21 cellular contexts compared by ENCODE assay signal in the genomic region with DNA sequence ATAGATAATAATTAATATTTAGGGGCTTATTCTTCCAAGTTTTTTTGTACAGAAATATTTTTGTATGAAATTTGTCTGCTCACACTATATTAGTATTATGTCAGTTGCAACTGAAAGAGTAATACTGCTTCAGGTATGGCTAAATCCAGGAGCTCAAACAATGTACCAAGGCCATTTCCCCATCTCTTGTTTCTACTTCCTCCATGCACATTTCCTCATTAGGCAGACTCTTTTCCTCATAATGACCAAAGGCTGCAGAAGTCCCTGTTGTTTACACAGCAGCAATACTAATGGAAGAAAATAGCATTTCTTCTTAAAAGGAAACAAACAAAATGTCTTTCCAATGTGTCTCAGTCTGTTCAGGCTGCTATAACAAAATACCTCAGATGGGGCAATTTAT.
"Had no signal": no experiment of that assay in that cellular context is flagged by ENCODE, and none has a peak within 500 bp of the region (broad histone marks: within the 10 kb centered on the region; RNA-seq: fewer than 3 reads in every experiment).

No MANE protein-coding gene starts in this region.

- H3K27me3 ChIP-seq: brain microvascular endothelial cell, cardiac muscle cell had no signal

- DNase-seq: activated CD4-positive, alpha-beta T cell treated with anti-CD3 and anti-CD28 coated beads for 4 hours; activated CD8-positive, alpha-beta memory T cell treated with anti-CD3 and anti-CD28 coated beads, Interleukin-2, amount 50 U/mL, for 4 hours; activated CD8-positive, alpha-beta T cell treated with anti-CD3 and anti-CD28 coated beads for 36 hours; activated gamma-delta T cell treated with Interleukin-2 at 50 U/mL for 16 hours; activated naive CD4-positive, alpha-beta T cell treated with anti-CD3 and anti-CD28 coated beads, Interleukin-2, amount 10 ng/mL, durations not matched to agents 7 days and 5 days; activated naive CD8-positive, alpha-beta T cell treated with anti-CD3 and anti-CD28 coated beads for 36 hours; activated T-cell treated with anti-CD3 and anti-CD28 coated beads, Interleukin-2, amount 50 U/mL, for 72 hours; brain microvascular endothelial cell; Kasumi-1; KBM-7; NCI-H1105; NCI-H1436; NCI-H187; NCI-H2081 treated with DMSO at 0.1 percent for 48 hours; NCI-H446; NCI-H524; OCI-M1; SHP77; T-helper 1 cell had no signal

- H3K4me3 ChIP-seq: cardiac muscle cell had no signal

- ATAC-seq: activated CD4-positive, CD25-positive, alpha-beta regulatory T cell treated with anti-CD3 and anti-CD28 coated beads, Interleukin-2, amount 50 U/mL, for 24 hours; activated CD8-positive, alpha-beta T cell treated with anti-CD3 and anti-CD28 coated beads for 36 hours; activated T-cell treated with anti-CD3 and anti-CD28 coated beads, Interleukin-2, amount 50 U/mL, for 72 hours had no signal

- H3K36me3 ChIP-seq: brain microvascular endothelial cell, cardiac muscle cell had no signal

- H3K27ac ChIP-seq: brain microvascular endothelial cell, cardiac muscle cell had no signal
